Comparison of ENCODE assay signal across 8 cellular contexts in genomic region chr14:66508846-66509621, GRCh38. TPM values are rescaled to one million over a fixed set of nuclear protein-coding genes. Genes with fewer than 3 reads are reported as not detected.
DNase-seq lines count a peak whose midpoint lies in the region; ATAC-seq and TF ChIP-seq lines count a peak whose summit lies in the region.

No MANE protein-coding gene starts in this region.

- peak; percentile 23 for DNase-seq in NCI-H510A treated with DMSO at 0.1 percent for 48 hours (lab: John Stamatoyannopoulos, UW)
- DNase-seq in NCI-H510A (lab: John Stamatoyannopoulos, UW), result no peak
- DNase-seq in amygdala (lab: John Stamatoyannopoulos, UW), result peak in 38 of 56 donors; percentile 2 to 63 (median 33)
- peak; percentile 52 for DNase-seq in left ventricle myocardium superior
- DNase-seq in posterior cingulate gyrus, result peak; percentile 23 to 88 (median 35)

- intact Hi-C loops in left ventricle myocardium superior (cut with micrococcal nuclease), result loop anchor here (5.0 kb wide), 1 partner anchor 58 kb away; no protein-coding TSS in a partner anchor
- intact Hi-C loops in posterior cingulate gyrus (cut with DNase I), result loop anchor here (1.0 kb wide), 1 partner anchor 732 kb away; the partner anchor contains the start of gene PALS1

- peak; percentile 33 for ATAC-seq in HG03196 (IDR thresholded peaks at IDR 0.05; ENCODE audit: unreplicated experiment)
- ATAC-seq in SK-N-SH treated with all-trans-retinoic acid at 6 μM for 48 hours, result peak; percentile 14
- peak; percentile 28 for ATAC-seq in left ventricle myocardium superior
- no peak for ATAC-seq in HG03175 (IDR thresholded peaks at IDR 0.05; ENCODE audit: unreplicated experiment)

TF ChIP-seq in SK-N-SH treated with all-trans-retinoic acid at 6 μM for 48 hours, 23 proteins besides CTCF, POLR2A, EP300 and RAD21:
- TF ChIP-seq ZC3H10 (CRISPR knock-in tag; IDR thresholded peaks at IDR 0.05), result no peak
- TF ChIP-seq BACH2 (CRISPR knock-in tag; IDR thresholded peaks at IDR 0.05; ENCODE audit: borderline replicate concordance), result no peak
- TF ChIP-seq ZNF8 (CRISPR knock-in tag; IDR thresholded peaks at IDR 0.05), result no peak
- TF ChIP-seq RARB (CRISPR knock-in tag; IDR thresholded peaks at IDR 0.05), result no peak
- TF ChIP-seq SNAI2 (CRISPR knock-in tag; IDR thresholded peaks at IDR 0.05), result no peak
- no peak for TF ChIP-seq CSDC2 (CRISPR knock-in tag; IDR thresholded peaks at IDR 0.05)
- no peak for TF ChIP-seq CSRNP3 (CRISPR knock-in tag; IDR thresholded peaks at IDR 0.05)
- no peak for TF ChIP-seq ARNTL (CRISPR knock-in tag; IDR thresholded peaks at IDR 0.05; ENCODE audit: borderline replicate concordance, low read depth)
- no peak for TF ChIP-seq PPARA (CRISPR knock-in tag; IDR thresholded peaks at IDR 0.05; ENCODE audit: borderline replicate concordance)
- no peak for TF ChIP-seq ZFP30 (CRISPR knock-in tag; IDR thresholded peaks at IDR 0.05)

RNA-seq across cellular contexts. Expression of gene GPHN, which starts 1.1 kb away (rescaled TPM):
- total RNA-seq in left ventricle myocardium superior, result 25.0 TPM

RNA-seq across cellular contexts. Expression of gene CCDC196, which starts 22.9 kb away (rescaled TPM):
- total RNA-seq in left ventricle myocardium superior, result not detected
